In the genomic region with DNA sequence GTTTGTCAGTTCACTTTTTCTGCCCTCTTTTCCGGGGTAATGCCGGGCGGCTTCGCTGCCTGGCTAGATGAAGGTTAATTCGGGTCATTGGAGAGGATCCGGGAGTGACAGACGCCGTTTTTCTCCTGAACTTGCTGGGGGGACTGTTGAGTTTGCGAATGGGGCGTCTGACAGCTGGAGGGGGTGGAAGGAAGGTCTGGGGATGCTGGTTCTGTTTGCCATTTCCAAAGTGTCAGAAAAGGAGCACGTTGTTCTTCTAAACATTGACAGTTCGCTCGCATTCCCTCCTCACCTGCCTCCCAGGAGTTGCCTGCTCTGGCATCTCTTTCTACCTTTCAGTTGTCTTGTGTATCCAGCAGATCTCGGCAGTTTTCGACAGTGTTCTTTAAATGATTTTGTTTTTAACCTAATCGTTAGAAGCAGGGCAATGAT, we compare ENCODE assay signal across 8 cellular contexts. TPM values are rescaled to one million over a fixed set of nuclear protein-coding genes. Genes with fewer than 3 reads are reported as not detected.
A peak's percentile ranks its signal among the peaks of the same experiment; 100 is the strongest.
DNase-seq lines count a peak whose midpoint lies in the region; ATAC-seq, FAIRE-seq and TF ChIP-seq lines count a peak whose summit lies in the region.

No MANE protein-coding gene starts in this region.

- peak overlapping the region; percentile 98 for H3K4me3 Mint-ChIP-seq in Caco-2 (ENCODE audit: unreplicated experiment)
- H3K4me3 Mint-ChIP-seq in stimulated activated naive CD8-positive, alpha-beta T cell treated with anti-CD3 and anti-CD28 coated beads, Interleukin-15, amount 100 ng/mL, for 72 hours, result peak overlapping the region; percentile 89 to 90

- ATAC-seq in stimulated activated naive CD8-positive, alpha-beta T cell treated with anti-CD3 and anti-CD28 coated beads, Interleukin-15, amount 100 ng/mL, for 72 hours, result no peak
- no peak for ATAC-seq in GM18870 (IDR thresholded peaks at IDR 0.05; ENCODE audit: unreplicated experiment)

- H3K9me3 Mint-ChIP-seq in Caco-2 (ENCODE audit: unreplicated experiment), result no peaks in the 10 kb centered on the region
- H3K9me3 Mint-ChIP-seq in stimulated activated naive CD8-positive, alpha-beta T cell treated with anti-CD3 and anti-CD28 coated beads, Interleukin-15, amount 100 ng/mL, for 72 hours, result no peaks in the 10 kb centered on the region

- dilution Hi-C loops in keratinocyte (cut with MboI; ENCODE audit: extremely low pct_ligation_motif_present, low sequenced_read_pairs), result no loop called here

- H3K36me3 ChIP-seq in Caco-2 (ENCODE audit: control insufficient read depth, insufficient read depth, low read length) (no peaks in the 10 kb centered on the region), HUES6 (ENCODE audit: control insufficient read depth, insufficient read depth, low read length) (peaks cover 10% of the 10 kb centered on the region), adipocyte (ENCODE audit: control insufficient read depth, insufficient read depth, low read length, severe bottlenecking) (no peaks in the 10 kb centered on the region), keratinocyte (ENCODE audit: control insufficient read depth in 2 of 2, extremely low read depth in 1 of 2, insufficient read depth in 2 of 2, low read length in 2 of 2) (peaks cover 0 to 9% of the 10 kb centered on the region in 2 experiments)

- no peak for FAIRE-seq in keratinocyte (lab: Jason Lieb, UNC)

- BruUV-seq in Caco-2 (replicated peaks; lab: Mats Ljungman, UMichigan), result no TSS peak

- H3K27me3 Mint-ChIP-seq in Caco-2 (ENCODE audit: insufficient read depth, unreplicated experiment), result no peaks in the 10 kb centered on the region
- H3K27me3 Mint-ChIP-seq in stimulated activated naive CD8-positive, alpha-beta T cell treated with anti-CD3 and anti-CD28 coated beads, Interleukin-15, amount 100 ng/mL, for 72 hours, result no peaks in the 10 kb centered on the region

- peaks cover 37% of the 10 kb centered on the region for H3K4me1 Mint-ChIP-seq in Caco-2 (ENCODE audit: low read depth, unreplicated experiment)
- peaks cover 68% of the 10 kb centered on the region for H3K4me1 Mint-ChIP-seq in stimulated activated naive CD8-positive, alpha-beta T cell treated with anti-CD3 and anti-CD28 coated beads, Interleukin-15, amount 100 ng/mL, for 72 hours

- POLR2A ChIA-PET in Caco-2 (lab: Charles Lee), result no interaction called here

- intact Hi-C loops in Caco-2 (cut with micrococcal nuclease; ENCODE audit: unreplicated experiment), result loop anchor here (1.0 to 5.0 kb wide), 4 partner anchors 58 to 637 kb away; partner anchors contain the start of genes EIF2A, ERICH6, SERP1 and SIAH2

- H3K36me3 Mint-ChIP-seq in Caco-2 (ENCODE audit: insufficient read depth, unreplicated experiment), result peaks cover 60% of the 10 kb centered on the region

- TF ChIP-seq CTCF in Caco-2 (IDR thresholded peaks at IDR 0.05; ENCODE audit: insufficient read depth in 1 of 2, low read depth in 1 of 2, low read length in 1 of 2, severe bottlenecking in 1 of 2, unreplicated experiment in 1 of 2), result no peak
- no peak for TF ChIP-seq CTCF in keratinocyte (optimal IDR thresholded peaks at IDR 0.05 in 1 of 3, IDR thresholded peaks at IDR 0.05 in 1 of 3, conservative IDR thresholded peaks at IDR 0.05 in 1 of 3; ENCODE audit: extremely low read depth in 1 of 3, insufficient read depth in 2 of 3, low read length in 3 of 3)

- peaks cover 79% of the 10 kb centered on the region for H3K79me2 ChIP-seq in keratinocyte (ENCODE audit: control insufficient read depth, insufficient read depth, low read length)

- H3K27ac Mint-ChIP-seq in Caco-2 (ENCODE audit: unreplicated experiment), result peak overlapping the region; percentile 88
- peak overlapping the region; percentile 95 to 100 for H3K27ac Mint-ChIP-seq in stimulated activated naive CD8-positive, alpha-beta T cell treated with anti-CD3 and anti-CD28 coated beads, Interleukin-15, amount 100 ng/mL, for 72 hours

- no peak overlapping the region for H2AFZ ChIP-seq in keratinocyte (ENCODE audit: control insufficient read depth, low read length)

- H3K27ac ChIP-seq in HUES6 (ENCODE audit: low read depth, low read length) (peak overlapping the region; percentile 81; the same call in 1 of the 2 replicates), keratinocyte (ENCODE audit: control insufficient read depth, insufficient read depth, low read length) (peak overlapping the region; percentile 85)

- no peaks in the 10 kb centered on the region for H3K27me3 ChIP-seq in Caco-2 (replicated peaks; ENCODE audit: control insufficient read depth, insufficient read depth, low read length)
- H3K27me3 ChIP-seq in HUES6 (ENCODE audit: control insufficient read depth, insufficient read depth, low read length), result no peaks in the 10 kb centered on the region
- no peaks in the 10 kb centered on the region for H3K27me3 ChIP-seq in adipocyte (replicated peaks; ENCODE audit: control insufficient read depth, insufficient read depth, low read length)
- H3K27me3 ChIP-seq in keratinocyte (ENCODE audit: control insufficient read depth, extremely low read depth, insufficient read depth, low read length), result no peaks in the 10 kb centered on the region

- H3K4me3 ChIP-seq in Caco-2 (ENCODE audit: low read depth, low read length) (peak overlapping the region; percentile 54), HUES6 (ENCODE audit: low read depth, low read length) (peak overlapping the region; percentile 89), adipocyte (ENCODE audit: low read length) (peak overlapping the region; percentile 89), keratinocyte (ENCODE audit: control insufficient read depth in 2 of 3, extremely low read depth in 1 of 3, insufficient read depth in 2 of 3, low read depth in 1 of 3, low read length in 3 of 3) (peak overlapping the region; percentile 63 to 89 (median 80))

- H3K4me1 ChIP-seq in Caco-2, result peaks cover 32% of the 10 kb centered on the region
- peaks cover 44% of the 10 kb centered on the region for H3K4me1 ChIP-seq in HUES6 (ENCODE audit: control insufficient read depth, insufficient read depth, low read length)
- peaks cover 33% of the 10 kb centered on the region for H3K4me1 ChIP-seq in adipocyte (ENCODE audit: control insufficient read depth, insufficient read depth, low read length)
- H3K4me1 ChIP-seq in keratinocyte (ENCODE audit: control insufficient read depth, extremely low read depth, insufficient read depth, low read length), result peaks cover 29% of the 10 kb centered on the region

- DNase-seq in Caco-2 (no peak), adipocyte (ENCODE audit: low read depth) (no peak), keratinocyte (ENCODE audit: low read depth, low spot score) (no peak), foreskin melanocyte (no peak)
- DNase-seq in stimulated activated naive CD8-positive, alpha-beta T cell treated with anti-CD3 and anti-CD28 coated beads, Interleukin-15, amount 100 ng/mL, for 72 hours, result no peak
- DNase-seq in activated CD4-positive, CD25-positive, alpha-beta regulatory T cell (lab: John Stamatoyannopoulos, UW), result no peak

- peak overlapping the region; percentile 73 for H3K4me2 ChIP-seq in keratinocyte (ENCODE audit: control insufficient read depth, extremely low read depth, insufficient read depth, low read depth, low read length)

- H3K9me3 ChIP-seq in Caco-2 (no peaks in the 10 kb centered on the region), HUES6 (ENCODE audit: control insufficient read depth, insufficient read depth, low read depth, low read length) (no peaks in the 10 kb centered on the region), adipocyte (ENCODE audit: control insufficient read depth, low read length) (no peaks in the 10 kb centered on the region), keratinocyte (ENCODE audit: control insufficient read depth, low read depth, low read length) (no peaks in the 10 kb centered on the region)

- no peaks in the 10 kb centered on the region for H3K9me1 ChIP-seq in keratinocyte (ENCODE audit: control insufficient read depth, extremely low read depth, insufficient read depth, low read length)

- CTCF ChIA-PET in Caco-2 (lab: Charles Lee), result no interaction called here

- H3K9ac ChIP-seq in HUES6 (ENCODE audit: low read length) (peak overlapping the region; percentile 87), adipocyte (ENCODE audit: low read length) (peak overlapping the region; percentile 94), keratinocyte (ENCODE audit: control insufficient read depth, extremely low read depth, insufficient read depth, low read length) (peak overlapping the region; percentile 80)

- peaks cover 4% of the 10 kb centered on the region for H4K20me1 ChIP-seq in keratinocyte (ENCODE audit: control insufficient read depth, extremely low read depth, insufficient read depth, low read length)

RNA-seq across cellular contexts. Expression of gene SELENOT, which starts 0.8 kb away (rescaled TPM):
- total RNA-seq in Caco-2 (2022), result 121 and 124 TPM in 2 replicates
- polyA plus RNA-seq in keratinocyte, result 357 to 668 TPM (median 597 TPM) in 3 replicates
- 24.1 TPM for polyA plus RNA-seq in keratinocyte (2011; ENCODE audit: low read depth)
- 421 and 922 TPM in 2 replicates for polyA plus RNA-seq in keratinocyte (2011; cell fraction: cytosol; rRNA removed)
- 313 and 352 TPM in 2 replicates for polyA plus RNA-seq in keratinocyte (2011; cell fraction: nucleus; rRNA removed)
- 135 and 141 TPM in 2 replicates for polyA plus RNA-seq in keratinocyte (2012; ENCODE audit: low replicate concordance)
- 285 to 581 TPM (median 504 TPM) in 3 replicates for polyA minus RNA-seq in keratinocyte
- polyA minus RNA-seq in keratinocyte (2011; cell fraction: cytosol; rRNA and poly(A)+ RNA removed), result 191 TPM
- polyA minus RNA-seq in keratinocyte (2011; cell fraction: nucleus; rRNA and poly(A)+ RNA removed), result 108 and 188 TPM in 2 replicates

RNA-seq across cellular contexts. Expression of gene EIF2A, which starts 57.3 kb away (rescaled TPM):
- total RNA-seq in Caco-2 (2022), result 97.1 and 103 TPM in 2 replicates
- 51.3 to 147 TPM (median 104 TPM) in 3 replicates for polyA plus RNA-seq in keratinocyte
- 324 TPM for polyA plus RNA-seq in keratinocyte (2011; ENCODE audit: low read depth)
- polyA plus RNA-seq in keratinocyte (2011; cell fraction: cytosol; rRNA removed), result 78.8 and 149 TPM in 2 replicates
- 66.7 and 83.8 TPM in 2 replicates for polyA plus RNA-seq in keratinocyte (2011; cell fraction: nucleus; rRNA removed)
- polyA plus RNA-seq in keratinocyte (2012; ENCODE audit: low replicate concordance), result 50.7 and 55.3 TPM in 2 replicates
- polyA minus RNA-seq in keratinocyte, result 12.9 to 95.7 TPM (median 71.7 TPM) in 3 replicates
- polyA minus RNA-seq in keratinocyte (2011; cell fraction: cytosol; rRNA and poly(A)+ RNA removed), result 24.6 TPM
- polyA minus RNA-seq in keratinocyte (2011; cell fraction: nucleus; rRNA and poly(A)+ RNA removed), result 25.0 and 35.0 TPM in 2 replicates

RNA-seq across cellular contexts. Expression of gene SERP1, which starts 57.6 kb away (rescaled TPM):
- total RNA-seq in Caco-2 (2022), result 89.4 and 90.8 TPM in 2 replicates
- polyA plus RNA-seq in keratinocyte, result 56.2 to 84.2 TPM (median 61.8 TPM) in 3 replicates
- polyA plus RNA-seq in keratinocyte (2011; ENCODE audit: low read depth), result 69.5 TPM
- 55.0 and 91.6 TPM in 2 replicates for polyA plus RNA-seq in keratinocyte (2011; cell fraction: cytosol; rRNA removed)
- 44.8 and 58.8 TPM in 2 replicates for polyA plus RNA-seq in keratinocyte (2011; cell fraction: nucleus; rRNA removed)
- 84.6 and 89.6 TPM in 2 replicates for polyA plus RNA-seq in keratinocyte (2012; ENCODE audit: low replicate concordance)
- polyA minus RNA-seq in keratinocyte, result 13.7 to 47.3 TPM (median 26.0 TPM) in 3 replicates
- 211 TPM for polyA minus RNA-seq in keratinocyte (2011; cell fraction: cytosol; rRNA and poly(A)+ RNA removed)
- polyA minus RNA-seq in keratinocyte (2011; cell fraction: nucleus; rRNA and poly(A)+ RNA removed), result 46.6 and 49.6 TPM in 2 replicates
